ENCODE assay signal across 8 cellular contexts in the genomic region with DNA sequence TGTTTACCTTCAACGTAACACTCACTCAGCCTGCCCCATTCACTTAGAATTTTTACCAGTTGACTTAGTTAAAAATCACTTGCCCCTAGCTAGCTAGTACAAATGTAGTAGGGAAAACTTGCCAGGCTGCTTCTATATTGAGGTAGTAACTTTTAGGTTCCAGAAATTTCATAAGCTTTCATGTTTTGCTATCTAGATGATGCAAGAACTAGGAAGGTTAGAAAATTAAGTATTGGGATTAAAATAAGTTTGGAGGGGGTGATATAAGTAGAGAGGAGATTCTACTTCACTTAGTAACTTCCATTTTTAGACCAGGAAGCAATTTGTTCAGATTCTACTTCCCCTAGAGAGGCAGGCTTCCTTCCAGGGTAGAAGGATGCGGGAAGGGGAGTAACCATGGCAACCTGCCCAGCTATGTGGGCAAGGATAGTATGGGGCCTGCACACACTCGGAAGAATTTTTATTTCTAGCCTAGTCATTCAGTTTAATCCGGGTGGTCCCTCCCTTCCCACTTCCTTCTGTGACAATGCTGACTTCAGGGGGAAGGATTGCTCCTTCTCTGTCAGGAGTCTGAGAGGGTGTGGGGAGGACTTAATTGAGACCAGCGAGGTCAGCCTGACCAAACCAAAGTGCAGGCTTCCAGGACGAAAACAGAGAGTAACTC. TPM values are rescaled to one million over a fixed set of nuclear protein-coding genes. Genes with fewer than 3 reads are reported as not detected.
DNase-seq lines count a peak whose midpoint lies in the region; ATAC-seq and TF ChIP-seq lines count a peak whose summit lies in the region.

No MANE protein-coding gene starts in this region.

- H3K9me3 ChIP-seq in lower lobe of right lung (no peaks in the 10 kb centered on the region), tibial nerve (no peaks in the 10 kb centered on the region)

- no peak for TF ChIP-seq CTCF in lower lobe of right lung (IDR thresholded peaks at IDR 0.05)
- no peak for TF ChIP-seq CTCF in tibial nerve (IDR thresholded peaks at IDR 0.05)

- no peaks in the 10 kb centered on the region for H3K27me3 ChIP-seq in lower lobe of right lung (ENCODE audit: low read depth)
- H3K27me3 ChIP-seq in tibial nerve: no peaks in the 10 kb centered on the region

- peak in 1 of 2 donors; percentile 72 for TF ChIP-seq EP300 in tibial nerve (IDR thresholded peaks at IDR 0.05)

- peak overlapping the region; percentile 69 for H3K4me3 ChIP-seq in lower lobe of right lung
- H3K4me3 ChIP-seq in tibial nerve: peak overlapping the region in 1 of 4 donors; percentile 69

- H3K27ac ChIP-seq in lower lobe of right lung (peak overlapping the region; percentile 84), tibial nerve (peak overlapping the region in 3 of 4 donors; percentile 29 to 91 (median 89))

- intact Hi-C loops in lower lobe of right lung (cut with DNase I): no loop called here

- peak; percentile 53 to 59 for ATAC-seq in lower lobe of right lung
- ATAC-seq in HG03045 (IDR thresholded peaks at IDR 0.05; ENCODE audit: unreplicated experiment): no peak
- no peak for ATAC-seq in HG03432 (IDR thresholded peaks at IDR 0.05; ENCODE audit: unreplicated experiment)

- DNase-seq in KG1 (lab: John Stamatoyannopoulos, UW) (peak; percentile 30), dermis blood vessel endothelial cell (peak; percentile 74), lower lobe of right lung (peak; percentile 72), tibial nerve (ENCODE audit: low spot score in 2 of 2) (peak; percentile 42 to 79), NCI-H1694 treated with DMSO at 0.1 percent for 48 hours (lab: John Stamatoyannopoulos, UW) (no peak), NCI-H345 (lab: John Stamatoyannopoulos, UW) (no peak)

- H3K4me1 ChIP-seq in lower lobe of right lung: peaks cover 80% of the 10 kb centered on the region
- peaks cover 0 to 79% (median 11%) of the 10 kb centered on the region in 4 donors for H3K4me1 ChIP-seq in tibial nerve

- TF ChIP-seq POLR2A in tibial nerve (IDR thresholded peaks at IDR 0.05): no peak

- H3K36me3 ChIP-seq in lower lobe of right lung (peaks cover 4% of the 10 kb centered on the region), tibial nerve (no peaks in the 10 kb centered on the region)

- WGBS in tibial nerve, 2 donors: 27 to 31% methylated on average over 6 of the region's 6 CpGs

RNA-seq across cellular contexts. Expression of a gene that starts 4.2 kb away (rescaled TPM):
- total RNA-seq in dermis blood vessel endothelial cell: 118 and 129 TPM in 2 replicates
- total RNA-seq in lower lobe of right lung: 164 TPM
- 100 to 1,000 TPM in 3 of 4 donors, 10 to 100 TPM in 1; 73.6 to 144 (median 115) TPM for total RNA-seq in tibial nerve

RNA-seq across cellular contexts. Expression of a gene that starts 56.3 kb away (rescaled TPM):
- 0.34 TPM in 1 of 2 replicates, not detected in the other for total RNA-seq in dermis blood vessel endothelial cell
- total RNA-seq in lower lobe of right lung: 0.27 TPM
- total RNA-seq in tibial nerve: not detected

Comparison
In these comparisons a context has a peak if more than half of its experiments do, and no peak if none do; other contexts are left out.
1. DNase-seq: peak in KG1 (single experiment), dermis blood vessel endothelial cell (single experiment), lower lobe of right lung (single experiment) and tibial nerve (2 of 2); none in NCI-H1694 treated with DMSO at 0.1 percent for 48 hours (single experiment) and NCI-H345 (single experiment).
2. ATAC-seq: peak in lower lobe of right lung (2 of 2); none in HG03045 (single experiment) and HG03432 (single experiment).